Comparison of ENCODE assay signal across 6 cellular contexts in the genomic region with DNA sequence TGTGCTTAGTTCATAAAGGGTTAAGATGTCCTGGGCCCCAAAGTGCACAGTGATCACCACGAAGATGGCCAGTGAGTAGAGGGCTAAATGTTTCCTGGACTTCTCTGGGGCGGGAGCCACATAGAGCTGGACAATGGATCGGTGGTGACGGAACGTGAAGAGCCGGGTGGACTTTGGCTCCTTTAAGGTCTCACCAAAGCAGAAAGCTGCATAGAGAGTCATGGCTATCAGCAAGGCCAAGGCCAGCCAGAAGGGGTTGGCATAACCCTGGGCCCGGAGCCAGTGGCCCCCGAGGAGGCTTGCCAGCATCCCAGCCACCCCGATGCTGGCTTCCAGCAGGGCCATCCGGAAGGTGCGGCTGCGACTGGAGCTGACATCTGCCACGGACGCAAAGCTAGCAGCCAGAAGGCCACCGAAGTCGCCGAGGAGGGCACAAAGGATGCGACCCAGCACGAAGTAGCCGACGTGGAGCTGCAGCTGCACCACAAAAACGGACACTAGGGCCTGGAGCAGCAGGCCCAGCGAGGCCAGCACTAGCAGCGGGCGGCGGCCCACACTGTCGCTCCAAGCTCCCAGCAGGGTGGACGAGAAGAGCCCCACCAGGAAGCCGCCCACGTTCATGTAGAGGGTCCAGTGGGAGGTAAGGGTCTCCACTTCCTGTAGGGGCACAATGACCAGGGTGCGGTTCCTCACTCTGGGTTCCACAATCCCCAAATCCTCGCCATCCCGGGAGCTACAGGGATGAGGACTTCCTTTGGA. TPM values are rescaled to one million over a fixed set of nuclear protein-coding genes. Genes with fewer than 3 reads are reported as not detected.
DNase-seq lines count a peak whose midpoint lies in the region; ATAC-seq and TF ChIP-seq lines count a peak whose summit lies in the region.

No MANE protein-coding gene starts in this region.

- H3K9ac ChIP-seq in OCI-LY1 (ENCODE audit: low read length) (peak overlapping the region; percentile 80; the same call in 1 of the 2 replicates), endodermal cell (ENCODE audit: extremely low read depth, low read length, poor library complexity, severe bottlenecking) (no peak overlapping the region), skeletal muscle tissue (ENCODE audit: low read depth in 1 of 3, low read length in 3 of 3) (peak overlapping the region; percentile 56 to 83 (median 64))

- peak overlapping the region; percentile 85 for H3K4me2 ChIP-seq in OCI-LY1 (ENCODE audit: low read length)

- H3K27me3 Mint-ChIP-seq in endodermal cell (ENCODE audit: insufficient read depth) = peaks cover 9% of the 10 kb centered on the region

- peaks cover 48% of the 10 kb centered on the region for H3K4me1 Mint-ChIP-seq in endodermal cell

- no peaks in the 10 kb centered on the region for H3F3A ChIP-seq in OCI-LY1 (ENCODE audit: insufficient read depth, low read length)

- no peaks in the 10 kb centered on the region for H3K9me2 ChIP-seq in OCI-LY1 (ENCODE audit: low read depth, low read length)

- peak; percentile 80 for DNase-seq in endodermal cell
- no peak for DNase-seq in NCI-H1694 treated with DMSO at 0.1 percent for 48 hours (lab: John Stamatoyannopoulos, UW)
- no peak for DNase-seq in DMS 273 (lab: John Stamatoyannopoulos, UW; ENCODE audit: unreplicated experiment)

- H3K36me3 ChIP-seq in OCI-LY1 (ENCODE audit: insufficient read depth, low read length) = no peaks in the 10 kb centered on the region
- H3K36me3 ChIP-seq in endodermal cell (ENCODE audit: control insufficient read depth, insufficient read depth, low read length) = no peaks in the 10 kb centered on the region
- peaks cover 14 to 19% (median 16%) of the 10 kb centered on the region in 3 donors for H3K36me3 ChIP-seq in skeletal muscle tissue (ENCODE audit: control insufficient read depth in 3 of 3, insufficient read depth in 3 of 3, low read length in 3 of 3)

- no peaks in the 10 kb centered on the region for H3K79me2 ChIP-seq in OCI-LY1 (ENCODE audit: insufficient read depth, low read length)

- H3K4me3 Mint-ChIP-seq in endodermal cell = peak overlapping the region; percentile 63

- H3K9me3 ChIP-seq in OCI-LY1 (ENCODE audit: low read length) = no peaks in the 10 kb centered on the region
- no peaks in the 10 kb centered on the region for H3K9me3 ChIP-seq in endodermal cell (ENCODE audit: control insufficient read depth, low read length)
- H3K9me3 ChIP-seq in skeletal muscle tissue (ENCODE audit: control insufficient read depth in 3 of 3, low read length in 3 of 3) = no peaks in the 10 kb centered on the region

- peak overlapping the region; percentile 79 for H3K4me3 ChIP-seq in OCI-LY1 (ENCODE audit: low read depth, low read length, poor library complexity, severe bottlenecking)
- H3K4me3 ChIP-seq in endodermal cell (ENCODE audit: low read length) = peak overlapping the region; percentile 74
- H3K4me3 ChIP-seq in skeletal muscle tissue (ENCODE audit: low read length in 3 of 3) = peak overlapping the region; percentile 80 to 87 (median 85)

- ATAC-seq in HG02938 (IDR thresholded peaks at IDR 0.05; ENCODE audit: unreplicated experiment) = no peak

- no peaks in the 10 kb centered on the region for H4K20me1 ChIP-seq in OCI-LY1 (ENCODE audit: insufficient read depth, low read length)

- H3K27ac ChIP-seq in OCI-LY1 (ENCODE audit: low read depth, low read length, poor library complexity, severe bottlenecking) (no peak overlapping the region), endodermal cell (ENCODE audit: low read depth, low read length) (no peak overlapping the region), skeletal muscle tissue (ENCODE audit: low read depth, low read length) (no peak overlapping the region)

- no peak overlapping the region for H3K27ac Mint-ChIP-seq in endodermal cell

- H3K27me3 ChIP-seq in OCI-LY1 (ENCODE audit: insufficient read depth, low read length) = no peaks in the 10 kb centered on the region
- no peaks in the 10 kb centered on the region for H3K27me3 ChIP-seq in endodermal cell (ENCODE audit: control insufficient read depth, insufficient read depth, low read length, poor library complexity, severe bottlenecking)
- no peaks in the 10 kb centered on the region for H3K27me3 ChIP-seq in skeletal muscle tissue (ENCODE audit: control insufficient read depth in 3 of 3, insufficient read depth in 3 of 3, low read length in 3 of 3)

- H3K9me3 Mint-ChIP-seq in endodermal cell = no peaks in the 10 kb centered on the region

- peaks cover 9% of the 10 kb centered on the region for H3K4me1 ChIP-seq in OCI-LY1 (ENCODE audit: insufficient read depth, low read length, severe bottlenecking)
- peaks cover 15% of the 10 kb centered on the region for H3K4me1 ChIP-seq in endodermal cell (ENCODE audit: control insufficient read depth, insufficient read depth, low read length)
- H3K4me1 ChIP-seq in skeletal muscle tissue (ENCODE audit: control insufficient read depth in 3 of 3, insufficient read depth in 3 of 3, low read length in 3 of 3) = peaks cover 17 to 21% (median 18%) of the 10 kb centered on the region in 3 donors

- no peaks in the 10 kb centered on the region for H3K36me3 Mint-ChIP-seq in endodermal cell (ENCODE audit: low read depth)

- 63 to 67% methylated on average over 14 to 33 of the region's 33 CpGs for WGBS in endodermal cell (ENCODE audit: insufficient coverage in 1 of 2, insufficient read length in 1 of 2), 2 experiments

- no peak for TF ChIP-seq CTCF in OCI-LY1 (IDR thresholded peaks at IDR 0.05; ENCODE audit: low read length)
- TF ChIP-seq CTCF in endodermal cell (conservative IDR thresholded peaks at IDR 0.05) = peak; percentile 12

- H2AFZ ChIP-seq in OCI-LY1 (ENCODE audit: low read length) = no peak overlapping the region

RNA-seq across cellular contexts. Expression of a gene that starts 1.0 kb away (rescaled TPM):
- total RNA-seq in endodermal cell (10 to 100 TPM in 1 of 2 donors, 1 to 10 TPM in 1; 6.9 to 10.9 TPM), skeletal muscle tissue (4.7 TPM)
- 4.0 TPM for polyA plus RNA-seq in endodermal cell (2013, experiment 1 of 2)
- polyA plus RNA-seq in endodermal cell (2013, experiment 2 of 2) = 5.7 TPM

RNA-seq across cellular contexts. Expression of a gene that starts 33.5 kb away (rescaled TPM):
- 1 to 10 TPM; 1.3 to 2.0 TPM for total RNA-seq in endodermal cell
- polyA plus RNA-seq in endodermal cell (2013, experiment 1 of 2) = 11.5 TPM
- polyA plus RNA-seq in endodermal cell (2013, experiment 2 of 2) = 11.0 TPM
- total RNA-seq in skeletal muscle tissue = 5.7 TPM

RNA-seq across cellular contexts. Expression of a gene that starts 34.9 kb away (rescaled TPM):
- 1 to 10 TPM; 2.5 to 6.7 TPM for total RNA-seq in endodermal cell
- polyA plus RNA-seq in endodermal cell (2013, experiment 1 of 2) = 5.6 TPM
- 4.4 TPM for polyA plus RNA-seq in endodermal cell (2013, experiment 2 of 2)
- 0.52 TPM for total RNA-seq in skeletal muscle tissue

RNA-seq across cellular contexts. Expression of a gene that starts 40.0 kb away (rescaled TPM):
- total RNA-seq in endodermal cell (not detected), skeletal muscle tissue (not detected)
- not detected for polyA plus RNA-seq in endodermal cell (2013, experiment 1 of 2)
- polyA plus RNA-seq in endodermal cell (2013, experiment 2 of 2) = not detected

RNA-seq across cellular contexts. Expression of a gene that starts 47.7 kb away (rescaled TPM):
- total RNA-seq in endodermal cell (10 to 100 TPM; 69.0 to 72.1 TPM), skeletal muscle tissue (44.4 TPM)
- 56.7 TPM for polyA plus RNA-seq in endodermal cell (2013, experiment 1 of 2)
- 51.2 TPM for polyA plus RNA-seq in endodermal cell (2013, experiment 2 of 2)
